In the genomic region with DNA sequence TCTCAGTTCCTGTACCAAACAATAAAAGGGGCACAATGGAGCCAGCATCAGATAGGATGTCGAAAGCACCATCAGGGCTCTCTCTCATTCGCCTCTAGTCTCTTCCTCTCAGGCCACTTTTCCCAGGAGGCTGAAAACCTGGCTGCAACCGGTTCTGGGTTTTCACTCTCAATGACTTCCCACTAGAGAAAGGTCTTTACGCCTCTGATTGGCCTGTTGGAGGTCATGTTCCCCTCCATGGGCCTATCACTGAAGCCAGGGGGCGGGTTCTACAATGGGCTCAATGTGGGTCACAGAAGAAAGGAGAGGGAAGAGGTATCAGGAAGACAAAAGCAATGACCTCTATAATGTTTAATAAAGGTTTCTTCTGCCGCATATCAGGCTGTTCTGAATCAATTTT, we compare ENCODE assay signal across 8 cellular contexts. TPM values are rescaled to one million over a fixed set of nuclear protein-coding genes. Genes with fewer than 3 reads are reported as not detected.
DNase-seq lines count a peak whose midpoint lies in the region; ATAC-seq and TF ChIP-seq lines count a peak whose summit lies in the region.

No MANE protein-coding gene starts in this region.

- DNase-seq in NCI-H2227 (lab: John Stamatoyannopoulos, UW; ENCODE audit: unreplicated experiment) (peak; percentile 65), glomerular visceral epithelial cell (ENCODE audit: extremely low spot score) (peak; percentile 91), psoas muscle (peak; percentile 66 to 82), kidney glomerular epithelial cell (lab: John Stamatoyannopoulos, UW) (no peak)
- DNase-seq in activated CD4-positive, CD25-positive, alpha-beta regulatory T cell (lab: John Stamatoyannopoulos, UW) = no peak

- H3K36me3 ChIP-seq in psoas muscle (ENCODE audit: insufficient read depth in 1 of 2, low read depth in 1 of 2) = no peaks in the 10 kb centered on the region

- H3K9me3 ChIP-seq in psoas muscle = no peaks in the 10 kb centered on the region

- H3K4me1 ChIP-seq in psoas muscle = peaks cover 41% of the 10 kb centered on the region

- intact Hi-C loops in psoas muscle (cut with DNase I) = no loop called here

- ATAC-seq in GM19025 (IDR thresholded peaks at IDR 0.05; ENCODE audit: low read depth, unreplicated experiment) (peak; percentile 92), psoas muscle (peak; percentile 95), GM19452 (IDR thresholded peaks at IDR 0.05; ENCODE audit: unreplicated experiment) (no peak), GM18907 (IDR thresholded peaks at IDR 0.05; ENCODE audit: unreplicated experiment) (no peak)

- H3K27ac ChIP-seq in psoas muscle = peak overlapping the region; percentile 61

- WGBS in psoas muscle, 3 donors = 35 to 44% (median 36%) methylated on average over 6 of the region's 6 CpGs

- no peak for TF ChIP-seq CTCF in psoas muscle (IDR thresholded peaks at IDR 0.05)

- H3K4me3 ChIP-seq in psoas muscle = peak overlapping the region; percentile 57

- H3K27me3 ChIP-seq in psoas muscle (ENCODE audit: insufficient read depth in 3 of 3, low read length in 2 of 3) = no peaks in the 10 kb centered on the region

RNA-seq across cellular contexts. Expression of a gene that starts 29.3 kb away (rescaled TPM):
- 10 to 100 TPM in 3 of 4 donors, 1 to 10 TPM in 1; 7.3 to 15.2 (median 13.3) TPM for total RNA-seq in psoas muscle
- 1 to 10 TPM; 1.7 to 3.1 (median 2.6) TPM for polyA plus RNA-seq in psoas muscle

Comparison
In these comparisons a context has a peak if more than half of its experiments do, and no peak if none do; other contexts are left out.
1. ATAC-seq: peak in GM19025 (single experiment) and psoas muscle (4 of 4); none in GM19452 (single experiment) and GM18907 (single experiment).
2. DNase-seq: peak in NCI-H2227 (single experiment), glomerular visceral epithelial cell (single experiment) and psoas muscle (2 of 2); none in activated CD4-positive, CD25-positive, alpha-beta regulatory T cell (0 of 4) and kidney glomerular epithelial cell (single experiment).